ENCODE assay signal across 27 cellular contexts in genomic region chr7:28190077-28190476, GRCh38. TPM values are rescaled to one million over a fixed set of nuclear protein-coding genes. Genes with fewer than 3 reads are reported as not detected.
DNase-seq lines count a peak whose midpoint lies in the region; ATAC-seq, FAIRE-seq and TF ChIP-seq lines count a peak whose summit lies in the region.
"Had no signal": no experiment of that assay in that cellular context is flagged by ENCODE, and none has a peak within 500 bp of the region (broad histone marks: within the 10 kb centered on the region; RNA-seq: fewer than 3 reads in every experiment).

No MANE protein-coding gene starts in this region.

- H3K9me3 ChIP-seq in CD4-positive, alpha-beta memory T cell (ENCODE audit: control insufficient read depth in 1 of 2, low read length in 2 of 2) = no peaks in the 10 kb centered on the region
- H3K9me3 ChIP-seq: gastrocnemius medialis, sigmoid colon, tibial artery had no signal

- no peak overlapping the region for H3K4me3 ChIP-seq in CD4-positive, alpha-beta memory T cell (ENCODE audit: low read length in 2 of 2)
- no peak overlapping the region for H3K4me3 ChIP-seq in bronchial epithelial cell (ENCODE audit: low read depth, low read length)
- no peak overlapping the region for H3K4me3 ChIP-seq in mesendoderm (ENCODE audit: low read length)
- H3K4me3 ChIP-seq: gastrocnemius medialis, sigmoid colon, tibial artery had no signal

- H2BK120ac ChIP-seq in mesendoderm (ENCODE audit: low read depth, low read length) = no peak overlapping the region

- no peak overlapping the region for H3K27ac Mint-ChIP-seq in CD4-positive, alpha-beta memory T cell
- H3K27ac Mint-ChIP-seq: activated T-helper 17 cell treated with anti-CD3 and anti-CD28 coated beads, Interleukin-2, amount 50 U/mL, for 72 hours; CD4-positive, alpha-beta T cell; naive thymus-derived CD8-positive, alpha-beta T cell; stimulated activated memory B cell treated with anti-CD40 and anti-IgM and Interleukin-4, amounts not matched to agents 10 μg/mL and 1 μg/mL and 100 μg/mL, for 72 hours had no signal

- H3K36me3 Mint-ChIP-seq in CD4-positive, alpha-beta memory T cell = no peaks in the 10 kb centered on the region
- H3K36me3 Mint-ChIP-seq: naive thymus-derived CD8-positive, alpha-beta T cell had no signal

- no peaks in the 10 kb centered on the region for H3K36me3 ChIP-seq in CD4-positive, alpha-beta memory T cell (ENCODE audit: insufficient read depth, low read length)
- H3K36me3 ChIP-seq in bronchial epithelial cell (ENCODE audit: control insufficient read depth, insufficient read depth, low read length) = no peaks in the 10 kb centered on the region
- no peaks in the 10 kb centered on the region for H3K36me3 ChIP-seq in mesendoderm (ENCODE audit: control insufficient read depth, insufficient read depth, low read length)
- H3K36me3 ChIP-seq: brain microvascular endothelial cell, gastrocnemius medialis, sigmoid colon, tibial artery had no signal

- WGBS in mesendoderm (ENCODE audit: extremely low coverage, insufficient coverage, low lambda C conversion rate) = no CpG with 5 or more reads among the region's 2 CpGs

- peaks cover 0 to 10% (median 3%) of the 10 kb centered on the region in 4 donors for H3K4me1 Mint-ChIP-seq in CD4-positive, alpha-beta memory T cell
- H3K4me1 Mint-ChIP-seq: activated T-helper 17 cell treated with anti-CD3 and anti-CD28 coated beads, Interleukin-2, amount 50 U/mL, for 72 hours had no signal

- H4K5ac ChIP-seq in mesendoderm (ENCODE audit: low read length) = no peak overlapping the region

- CTCF ChIA-PET in CD4-positive, alpha-beta memory T cell (lab: Charles Lee; ENCODE audit: partially characterized antibody) = no interaction called here

- no peak overlapping the region for H3K56ac ChIP-seq in mesendoderm (ENCODE audit: low read length)

- H3K23ac ChIP-seq in mesendoderm (ENCODE audit: low read length) = no peak overlapping the region

- intact Hi-C loops in CD4-positive, alpha-beta memory T cell (cut with micrococcal nuclease) = no loop called here

- no peak overlapping the region for H3K27ac ChIP-seq in CD4-positive, alpha-beta memory T cell (ENCODE audit: low read depth, low read length)
- no peak overlapping the region for H3K27ac ChIP-seq in mesendoderm (ENCODE audit: low read depth, low read length)
- H3K27ac ChIP-seq: brain microvascular endothelial cell, epithelial cell of prostate, gastrocnemius medialis, parathyroid adenoma, sigmoid colon, tibial artery had no signal

- no peaks in the 10 kb centered on the region for H3K4me1 ChIP-seq in CD4-positive, alpha-beta memory T cell (ENCODE audit: insufficient read depth, low read length)
- H3K4me1 ChIP-seq in mesendoderm (ENCODE audit: control insufficient read depth, low read depth, low read length) = peaks cover 3% of the 10 kb centered on the region
- H3K4me1 ChIP-seq: gastrocnemius medialis, parathyroid adenoma, sigmoid colon, tibial artery had no signal

- H3K4me3 Mint-ChIP-seq in CD4-positive, alpha-beta memory T cell = peak overlapping the region in 6 of 8 donors; percentile 3 to 52 (median 40)
- H3K4me3 Mint-ChIP-seq: activated T-helper 17 cell treated with anti-CD3 and anti-CD28 coated beads, Interleukin-2, amount 50 U/mL, for 72 hours; CD4-positive, alpha-beta T cell; stimulated activated memory B cell treated with anti-CD40 and anti-IgM and Interleukin-4, amounts not matched to agents 10 μg/mL and 1 μg/mL and 100 μg/mL, for 72 hours had no signal

- peak; percentile 7 for FAIRE-seq in bronchial epithelial cell (lab: Jason Lieb, UNC)
- FAIRE-seq: HTR-8/SVneo had no signal

- POLR2A ChIA-PET in CD4-positive, alpha-beta memory T cell (lab: Charles Lee; ENCODE audit: partially characterized antibody) = no interaction called here

- no peaks in the 10 kb centered on the region for H3K79me1 ChIP-seq in mesendoderm (ENCODE audit: low read length)

- no peak overlapping the region for H2BK15ac ChIP-seq in mesendoderm (replicated peaks; ENCODE audit: low read depth)

- no peak overlapping the region for H3K18ac ChIP-seq in mesendoderm (ENCODE audit: low read length)

- DNase-seq in CD4-positive, alpha-beta memory T cell = no peak
- DNase-seq in M059J (ENCODE audit: low read depth) = peak; percentile 15
- no peak for DNase-seq in bronchial epithelial cell (ENCODE audit: low read depth)
- peak; percentile 79 for DNase-seq in mesendoderm
- no peak for DNase-seq in GDM1 (lab: John Stamatoyannopoulos, UW)
- no peak for DNase-seq in occipital lobe (lab: John Stamatoyannopoulos, UW)
- DNase-seq: activated CD4-positive, alpha-beta T cell treated with anti-CD3 and anti-CD28 coated beads for 1 hour; brain microvascular endothelial cell; CD4-positive, alpha-beta T cell; dermis blood vessel endothelial cell; DMS79 treated with DMSO at 0.1 percent for 48 hours; gastrocnemius medialis; H7; naive thymus-derived CD8-positive, alpha-beta T cell; NCI-H1092 treated with DMSO at 0.1 percent for 48 hours; NCI-H2029 treated with DMSO at 0.1 percent for 48 hours; RPMI8226; sigmoid colon; T1000; tibial artery had no signal

- H3K79me2 ChIP-seq in mesendoderm (ENCODE audit: control insufficient read depth, insufficient read depth, low read length) = no peaks in the 10 kb centered on the region
- H3K79me2 ChIP-seq: parathyroid adenoma had no signal

- no peak for ATAC-seq in GM18517 (IDR thresholded peaks at IDR 0.05; ENCODE audit: unreplicated experiment)
- ATAC-seq in GM21367 (IDR thresholded peaks at IDR 0.05; ENCODE audit: unreplicated experiment) = no peak
- ATAC-seq: activated T-helper 17 cell treated with anti-CD3 and anti-CD28 coated beads, Interleukin-2, amount 50 U/mL, for 72 hours; gastrocnemius medialis; naive thymus-derived CD8-positive, alpha-beta T cell; stimulated activated memory B cell treated with anti-CD40 and anti-IgM and Interleukin-4, amounts not matched to agents 10 μg/mL and 1 μg/mL and 100 μg/mL, for 72 hours had no signal

- no peaks in the 10 kb centered on the region for H3K9me3 Mint-ChIP-seq in CD4-positive, alpha-beta memory T cell
- H3K9me3 Mint-ChIP-seq: activated T-helper 17 cell treated with anti-CD3 and anti-CD28 coated beads, Interleukin-2, amount 50 U/mL, for 72 hours; CD4-positive, alpha-beta T cell; naive thymus-derived CD8-positive, alpha-beta T cell; stimulated activated memory B cell treated with anti-CD40 and anti-IgM and Interleukin-4, amounts not matched to agents 10 μg/mL and 1 μg/mL and 100 μg/mL, for 72 hours had no signal

- H2AK5ac ChIP-seq in mesendoderm (ENCODE audit: low read length) = no peak overlapping the region

- H2BK5ac ChIP-seq in mesendoderm (ENCODE audit: low read length) = no peak overlapping the region

- no peak for TF ChIP-seq CTCF in bronchial epithelial cell (IDR thresholded peaks at IDR 0.05; ENCODE audit: insufficient read depth, low read length, severe bottlenecking)

- H4K8ac ChIP-seq in mesendoderm (ENCODE audit: low read depth, low read length) = no peak overlapping the region

- H3K4ac ChIP-seq in mesendoderm (ENCODE audit: low read depth, low read length) = no peak overlapping the region

- no peak overlapping the region for H3K9ac ChIP-seq in mesendoderm (ENCODE audit: low read length)
- H3K9ac ChIP-seq: parathyroid adenoma had no signal

- H3K27me3 Mint-ChIP-seq in CD4-positive, alpha-beta memory T cell = peaks cover 4 to 9% of the 10 kb centered on the region in 2 donors
- H3K27me3 Mint-ChIP-seq: CD4-positive, alpha-beta T cell; stimulated activated memory B cell treated with anti-CD40 and anti-IgM and Interleukin-4, amounts not matched to agents 10 μg/mL and 1 μg/mL and 100 μg/mL, for 72 hours had no signal

- no peak overlapping the region for H3K4me2 ChIP-seq in mesendoderm (ENCODE audit: low read length)

- H3K27me3 ChIP-seq in CD4-positive, alpha-beta memory T cell (ENCODE audit: insufficient read depth, low read length) = no peaks in the 10 kb centered on the region
- H3K27me3 ChIP-seq in bronchial epithelial cell (ENCODE audit: control insufficient read depth, insufficient read depth, low read length) = peaks cover 4% of the 10 kb centered on the region
- no peaks in the 10 kb centered on the region for H3K27me3 ChIP-seq in mesendoderm (ENCODE audit: insufficient read depth, low read length, poor library complexity)
- H3K27me3 ChIP-seq: brain microvascular endothelial cell, gastrocnemius medialis, sigmoid colon, tibial artery had no signal

RNA-seq across cellular contexts. Expression of gene JAZF1, which starts 9.5 kb away (rescaled TPM):
- 1 to 10 TPM; 4.6 to 8.3 TPM for total RNA-seq in CD4-positive, alpha-beta memory T cell
- polyA plus RNA-seq in CD4-positive, alpha-beta memory T cell = 1 to 10 TPM; 3.7 to 4.7 TPM
- 6.7 and 6.9 TPM in 2 replicates for total RNA-seq in M059J (2014; rRNA removed; shearing (Covaris generic))
- total RNA-seq in bronchial epithelial cell (1.0 and 1.1 TPM in 2 replicates), occipital lobe (62.1 TPM)
- polyA plus RNA-seq in mesendoderm (2013, experiment 1 of 2) = 12.2 TPM
- polyA plus RNA-seq in mesendoderm (2013, experiment 2 of 2) = 11.7 TPM

Comparison
In these comparisons a context has a peak if more than half of its experiments do, and no peak if none do; other contexts are left out.
1. DNase-seq: peak in M059J (single experiment) and mesendoderm (single experiment); none in CD4-positive, alpha-beta memory T cell (0 of 5), bronchial epithelial cell (single experiment), GDM1 (single experiment) and occipital lobe (single experiment).